25 cellular contexts compared by ENCODE assay signal in genomic region chr5:27313549-27313948, GRCh38.
DNase-seq lines count a peak whose midpoint lies in the region; ATAC-seq and TF ChIP-seq lines count a peak whose summit lies in the region.
"Had no signal": no experiment of that assay in that cellular context is flagged by ENCODE, and none has a peak within 500 bp of the region (broad histone marks: within the 10 kb centered on the region; RNA-seq: fewer than 3 reads in every experiment).

No MANE protein-coding gene starts in this region.

- no peaks in the 10 kb centered on the region for H3K27me3 ChIP-seq in SK-N-SH (ENCODE audit: insufficient read depth)
- H3K27me3 ChIP-seq: SJSA1 had no signal

- no peaks in the 10 kb centered on the region for H4K20me1 ChIP-seq in SK-N-SH (ENCODE audit: insufficient read depth)

- no peak overlapping the region for H3K4me3 ChIP-seq in SK-N-SH (ENCODE audit: low read depth in 2 of 2, low read length in 1 of 2)
- H3K4me3 ChIP-seq: PC-9, SJSA1 had no signal

- CTCF ChIA-PET in SK-N-SH (lab: Yijun Ruan, JAX): no interaction called here

- H3K4me2 ChIP-seq in SK-N-SH: no peak overlapping the region
- H3K4me2 ChIP-seq: PC-9 had no signal

- H3K79me2 ChIP-seq in SK-N-SH (ENCODE audit: insufficient read depth): no peaks in the 10 kb centered on the region

- POLR2A ChIA-PET in SK-N-SH (lab: Yijun Ruan, JAX): no interaction called here

- H3K9ac ChIP-seq in SK-N-SH: no peak overlapping the region

- no peak overlapping the region for H3K27ac ChIP-seq in SK-N-SH (ENCODE audit: low read depth in 2 of 2, low read length in 1 of 2)
- H3K27ac ChIP-seq: HL-60, PC-9, SJSA1 had no signal

- peak overlapping the region; percentile 6; the same call in 1 of the 2 replicates for H2AFZ ChIP-seq in SK-N-SH (ENCODE audit: low read depth)
- H2AFZ ChIP-seq: PC-9 had no signal

- TF ChIP-seq EP300 in SK-N-SH (IDR thresholded peaks at IDR 0.05; ENCODE audit: borderline replicate concordance in 1 of 2, low read depth in 1 of 2, low read length in 1 of 2): no peak

- H3K9me2 ChIP-seq in SK-N-SH: no peaks in the 10 kb centered on the region

- H3K4me1 ChIP-seq in SK-N-SH (ENCODE audit: control insufficient read depth in 1 of 2, insufficient read depth in 2 of 2, low read depth in 1 of 2, low read length in 1 of 2): peaks cover 0 to 6% of the 10 kb centered on the region in 2 experiments; a peak in 2 of 4 replicates
- H3K4me1 ChIP-seq: SJSA1 had no signal

- DNase-seq in SK-N-SH (no peak), MV-4-11 (lab: John Stamatoyannopoulos, UW) (peak; percentile 77), OCI-M1 (lab: John Stamatoyannopoulos, UW) (peak; percentile 54), NK-92 (lab: John Stamatoyannopoulos, UW; ENCODE audit: unreplicated experiment) (no peak), hippocampal formation (lab: John Stamatoyannopoulos, UW) (no peak)
- DNase-seq: CD4-positive, CD25-positive, alpha-beta regulatory T cell; DMS153; DND-41; KBM-7; MM.1S; NCI-H1105 treated with DMSO at 0.1 percent for 48 hours; NCI-H146; NCI-H1930; NCI-H2107; NCI-H446; NCI-H524 treated with DMSO at 0.1 percent for 48 hours; NCI-H774; PC-9; T-helper 1 cell had no signal

- H3K9me3 ChIP-seq in SK-N-SH: no peaks in the 10 kb centered on the region
- H3K9me3 ChIP-seq: SJSA1 had no signal

- H3F3A ChIP-seq in SK-N-SH (replicated peaks; ENCODE audit: insufficient read depth): peaks cover 21% of the 10 kb centered on the region

- no peaks in the 10 kb centered on the region for H3K36me3 ChIP-seq in SK-N-SH (replicated peaks in 1 of 2; ENCODE audit: control insufficient read depth in 1 of 2, insufficient read depth in 2 of 2, low read length in 1 of 2)
- H3K36me3 ChIP-seq: SJSA1 had no signal

- no peak for TF ChIP-seq CTCF in SK-N-SH (IDR thresholded peaks at IDR 0.05)

- WGBS in SK-N-SH (ENCODE audit: low lambda C conversion rate): 36% methylated on average over 4 of the region's 4 CpGs

- no peak for TF ChIP-seq RAD21 in SK-N-SH (IDR thresholded peaks at IDR 0.05; ENCODE audit: low read length)

- no peak for ATAC-seq in SK-N-SH treated with all-trans-retinoic acid at 6 μM for 48 hours
- ATAC-seq in HG03432 (IDR thresholded peaks at IDR 0.05; ENCODE audit: unreplicated experiment): no peak
- ATAC-seq: HCT116, Right ventricle myocardium inferior had no signal

TF ChIP-seq in SK-N-SH, 30 proteins besides CTCF, POLR2A, EP300 and RAD21 (continues in another document):
- TF ChIP-seq RFX5 (IDR thresholded peaks at IDR 0.05; ENCODE audit: low read length): no peak
- no peak for TF ChIP-seq CHD2 (IDR thresholded peaks at IDR 0.05; ENCODE audit: low read length, partially characterized antibody)
- no peak for TF ChIP-seq ELF1 (IDR thresholded peaks at IDR 0.05)
- no peak for TF ChIP-seq GABPA (IDR thresholded peaks at IDR 0.05; ENCODE audit: low read depth)
- TF ChIP-seq, protein P1, sequence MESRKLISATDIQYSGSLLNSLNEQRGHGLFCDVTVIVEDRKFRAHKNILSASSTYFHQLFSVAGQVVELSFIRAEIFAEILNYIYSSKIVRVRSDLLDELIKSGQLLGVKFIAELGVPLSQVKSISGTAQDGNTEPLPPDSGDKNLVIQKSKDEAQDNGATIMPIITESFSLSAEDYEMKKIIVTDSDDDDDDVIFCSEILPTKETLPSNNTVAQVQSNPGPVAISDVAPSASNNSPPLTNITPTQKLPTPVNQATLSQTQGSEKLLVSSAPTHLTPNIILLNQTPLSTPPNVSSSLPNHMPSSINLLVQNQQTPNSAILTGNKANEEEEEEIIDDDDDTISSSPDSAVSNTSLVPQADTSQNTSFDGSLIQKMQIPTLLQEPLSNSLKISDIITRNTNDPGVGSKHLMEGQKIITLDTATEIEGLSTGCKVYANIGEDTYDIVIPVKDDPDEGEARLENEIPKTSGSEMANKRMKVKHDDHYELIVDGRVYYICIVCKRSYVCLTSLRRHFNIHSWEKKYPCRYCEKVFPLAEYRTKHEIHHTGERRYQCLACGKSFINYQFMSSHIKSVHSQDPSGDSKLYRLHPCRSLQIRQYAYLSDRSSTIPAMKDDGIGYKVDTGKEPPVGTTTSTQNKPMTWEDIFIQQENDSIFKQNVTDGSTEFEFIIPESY (IDR thresholded peaks at IDR 0.05; ENCODE audit: borderline replicate concordance, low read depth): no peak
- TF ChIP-seq JUND (IDR thresholded peaks at IDR 0.05): no peak
- TF ChIP-seq PBX3 (IDR thresholded peaks at IDR 0.05): no peak
- no peak for TF ChIP-seq RXRA (IDR thresholded peaks at IDR 0.05; ENCODE audit: borderline replicate concordance, low read depth)
- TF ChIP-seq NFIC (IDR thresholded peaks at IDR 0.05; ENCODE audit: borderline replicate concordance): no peak
- no peak for TF ChIP-seq GATA2 (CRISPR knock-in tag; IDR thresholded peaks at IDR 0.05)
- TF ChIP-seq FOXJ3 (CRISPR knock-in tag; IDR thresholded peaks at IDR 0.05): no peak
- no peak for TF ChIP-seq RCOR1 (IDR thresholded peaks at IDR 0.05; ENCODE audit: low read length)

TF ChIP-seq in SK-N-SH treated with all-trans-retinoic acid at 6 μM for 48 hours, 23 proteins besides CTCF, POLR2A, EP300 and RAD21 (continues in another document):
- TF ChIP-seq RARB (CRISPR knock-in tag; IDR thresholded peaks at IDR 0.05) (no peak), ZFP30 (CRISPR knock-in tag; IDR thresholded peaks at IDR 0.05) (no peak), POU6F1 (CRISPR knock-in tag; IDR thresholded peaks at IDR 0.05; ENCODE audit: borderline replicate concordance, low read depth) (no peak), ESRRG (CRISPR knock-in tag; IDR thresholded peaks at IDR 0.05) (no peak), ZNF565 (CRISPR knock-in tag; conservative IDR thresholded peaks at IDR 0.05; ENCODE audit: low read depth) (no peak), ZC3H10 (CRISPR knock-in tag; IDR thresholded peaks at IDR 0.05) (no peak), ZFP3 (CRISPR knock-in tag; IDR thresholded peaks at IDR 0.05) (no peak), ISL1 (CRISPR knock-in tag; IDR thresholded peaks at IDR 0.05) (no peak), CREB5 (CRISPR knock-in tag; IDR thresholded peaks at IDR 0.05; ENCODE audit: low read depth) (no peak), PPARA (CRISPR knock-in tag; IDR thresholded peaks at IDR 0.05; ENCODE audit: borderline replicate concordance) (no peak), TCF4 (CRISPR knock-in tag; IDR thresholded peaks at IDR 0.05; ENCODE audit: borderline replicate concordance) (no peak)
- TF ChIP-seq, protein P2, sequence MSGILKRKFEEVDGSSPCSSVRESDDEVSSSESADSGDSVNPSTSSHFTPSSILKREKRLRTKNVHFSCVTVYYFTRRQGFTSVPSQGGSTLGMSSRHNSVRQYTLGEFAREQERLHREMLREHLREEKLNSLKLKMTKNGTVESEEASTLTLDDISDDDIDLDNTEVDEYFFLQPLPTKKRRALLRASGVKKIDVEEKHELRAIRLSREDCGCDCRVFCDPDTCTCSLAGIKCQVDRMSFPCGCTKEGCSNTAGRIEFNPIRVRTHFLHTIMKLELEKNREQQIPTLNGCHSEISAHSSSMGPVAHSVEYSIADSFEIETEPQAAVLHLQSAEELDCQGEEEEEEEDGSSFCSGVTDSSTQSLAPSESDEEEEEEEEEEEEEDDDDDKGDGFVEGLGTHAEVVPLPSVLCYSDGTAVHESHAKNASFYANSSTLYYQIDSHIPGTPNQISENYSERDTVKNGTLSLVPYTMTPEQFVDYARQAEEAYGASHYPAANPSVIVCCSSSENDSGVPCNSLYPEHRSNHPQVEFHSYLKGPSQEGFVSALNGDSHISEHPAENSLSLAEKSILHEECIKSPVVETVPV (CRISPR knock-in tag; IDR thresholded peaks at IDR 0.05): no peak
- TF ChIP-seq, protein P3, sequence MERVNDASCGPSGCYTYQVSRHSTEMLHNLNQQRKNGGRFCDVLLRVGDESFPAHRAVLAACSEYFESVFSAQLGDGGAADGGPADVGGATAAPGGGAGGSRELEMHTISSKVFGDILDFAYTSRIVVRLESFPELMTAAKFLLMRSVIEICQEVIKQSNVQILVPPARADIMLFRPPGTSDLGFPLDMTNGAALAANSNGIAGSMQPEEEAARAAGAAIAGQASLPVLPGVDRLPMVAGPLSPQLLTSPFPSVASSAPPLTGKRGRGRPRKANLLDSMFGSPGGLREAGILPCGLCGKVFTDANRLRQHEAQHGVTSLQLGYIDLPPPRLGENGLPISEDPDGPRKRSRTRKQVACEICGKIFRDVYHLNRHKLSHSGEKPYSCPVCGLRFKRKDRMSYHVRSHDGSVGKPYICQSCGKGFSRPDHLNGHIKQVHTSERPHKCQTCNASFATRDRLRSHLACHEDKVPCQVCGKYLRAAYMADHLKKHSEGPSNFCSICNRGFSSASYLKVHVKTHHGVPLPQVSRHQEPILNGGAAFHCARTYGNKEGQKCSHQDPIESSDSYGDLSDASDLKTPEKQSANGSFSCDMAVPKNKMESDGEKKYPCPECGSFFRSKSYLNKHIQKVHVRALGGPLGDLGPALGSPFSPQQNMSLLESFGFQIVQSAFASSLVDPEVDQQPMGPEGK (CRISPR knock-in tag; IDR thresholded peaks at IDR 0.05; ENCODE audit: borderline replicate concordance): no peak

Comparison
In these comparisons a context has a peak if more than half of its experiments do, and no peak if none do; other contexts are left out.
1. DNase-seq: peak in MV-4-11 (single experiment) and OCI-M1 (single experiment); none in SK-N-SH (single experiment), NK-92 (single experiment) and hippocampal formation (0 of 2).